In the genomic region with DNA sequence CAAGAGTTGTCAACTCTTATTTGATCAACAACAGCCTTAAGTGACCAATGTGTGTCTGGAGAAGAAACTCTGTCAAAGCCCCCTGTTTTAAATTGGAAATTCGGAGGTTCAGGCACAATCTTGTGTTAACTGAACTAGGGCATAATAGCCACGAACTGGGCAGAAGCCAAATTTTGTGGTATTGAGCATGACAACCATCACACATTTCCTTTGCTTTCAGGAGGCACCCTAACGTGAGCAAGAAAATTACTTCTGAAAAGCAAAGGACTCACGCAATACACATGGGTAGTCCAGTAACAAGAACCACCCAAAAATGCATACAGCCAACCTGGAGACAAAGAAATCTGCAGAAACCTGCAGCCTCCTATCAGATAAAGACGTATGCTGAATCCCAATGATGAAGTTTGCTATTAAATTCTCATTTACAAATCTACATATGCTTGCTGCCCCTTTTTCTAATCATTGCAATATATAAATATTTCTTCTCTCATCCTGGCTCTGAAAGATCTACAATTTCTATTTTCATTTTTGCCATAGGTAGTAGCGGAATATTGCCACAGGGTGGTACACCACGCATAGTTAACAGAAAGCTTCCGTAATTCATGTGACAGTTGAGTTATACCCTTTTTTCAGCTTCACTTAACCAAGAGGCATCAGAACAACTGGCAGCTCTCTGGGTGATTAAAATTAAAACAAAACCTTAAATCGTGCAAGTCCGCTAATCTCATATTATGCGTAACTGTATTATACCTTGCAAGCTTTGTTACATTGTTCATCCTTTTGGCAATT, we compare ENCODE assay signal across 8 cellular contexts.
DNase-seq lines count a peak whose midpoint lies in the region; ATAC-seq and TF ChIP-seq lines count a peak whose summit lies in the region.

No MANE protein-coding gene starts in this region.

- TF ChIP-seq POLR2A in transverse colon (IDR thresholded peaks at IDR 0.05) = no peak

- intact Hi-C loops in transverse colon (cut with DNase I; ENCODE audit: low total_unique reads) = no loop called here

- H3K9me2 ChIP-seq in OCI-LY1 (ENCODE audit: low read depth, low read length) = no peaks in the 10 kb centered on the region

- in situ Hi-C loops in transverse colon (cut with MboI; ENCODE audit: low pct_ligation_motif_present in 1 of 4, low pct_unique_long_range_greater_than_20kb in 1 of 4, low sequenced_read_pairs in 3 of 4) = no loop called here

- no peaks in the 10 kb centered on the region for H3F3A ChIP-seq in OCI-LY1 (ENCODE audit: insufficient read depth, low read length)

- H2AFZ ChIP-seq in OCI-LY1 (ENCODE audit: low read length) (no peak overlapping the region), fibroblast of lung (ENCODE audit: low read length) (no peak overlapping the region)

- TF ChIP-seq EP300 in transverse colon (IDR thresholded peaks at IDR 0.05; ENCODE audit: low read depth) = no peak

- H3K79me2 ChIP-seq in OCI-LY1 (ENCODE audit: insufficient read depth, low read length) = no peaks in the 10 kb centered on the region
- H3K79me2 ChIP-seq in fibroblast of lung (ENCODE audit: control insufficient read depth, insufficient read depth, low read length) = no peaks in the 10 kb centered on the region

- no peaks in the 10 kb centered on the region for H3K36me3 ChIP-seq in OCI-LY1 (ENCODE audit: insufficient read depth, low read length)
- no peaks in the 10 kb centered on the region for H3K36me3 ChIP-seq in fibroblast of lung (ENCODE audit: control insufficient read depth, insufficient read depth, low read length)
- H3K36me3 ChIP-seq in transverse colon = no peaks in the 10 kb centered on the region

- H4K20me1 ChIP-seq in OCI-LY1 (ENCODE audit: insufficient read depth, low read length) (no peaks in the 10 kb centered on the region), fibroblast of lung (ENCODE audit: control insufficient read depth, extremely low read depth, insufficient read depth, low read length) (no peaks in the 10 kb centered on the region)

- DNase-seq in fibroblast of lung (ENCODE audit: low read depth in 2 of 2) (peak; percentile 13 to 34), transverse colon (no peak), NCI-H226 (no peak)
- no peak for DNase-seq in stimulated activated naive CD4-positive, alpha-beta T cell (lab: John Stamatoyannopoulos, UW)

- no peak overlapping the region for H3K27ac ChIP-seq in OCI-LY1 (ENCODE audit: low read depth, low read length, poor library complexity, severe bottlenecking)
- no peak overlapping the region for H3K27ac ChIP-seq in fibroblast of lung (ENCODE audit: insufficient read depth, low read length)
- no peak overlapping the region for H3K27ac ChIP-seq in transverse colon

- TF ChIP-seq CTCF in GM12875 (IDR thresholded peaks at IDR 0.05; ENCODE audit: borderline replicate concordance, insufficient read depth, low read depth, low read length) (peak; percentile 28; the same call in 1 of the 2 replicates), OCI-LY1 (IDR thresholded peaks at IDR 0.05; ENCODE audit: low read length) (peak; percentile 43; the same call in 1 of the 2 replicates), fibroblast of lung (conservative IDR thresholded peaks at IDR 0.05 in 1 of 2, IDR thresholded peaks at IDR 0.05 in 1 of 2; ENCODE audit: low read depth in 1 of 2, low read length in 2 of 2) (peak in 1 of 2 donors; percentile 32), transverse colon (IDR thresholded peaks at IDR 0.05) (peak in 3 of 5 experiments; percentile 26 to 47 (median 35))

- H3K4me3 ChIP-seq in GM12875 (ENCODE audit: low read depth, low read length) (no peak overlapping the region), OCI-LY1 (ENCODE audit: low read depth, low read length, poor library complexity, severe bottlenecking) (no peak overlapping the region), fibroblast of lung (replicated peaks in 1 of 4; ENCODE audit: control extremely low read depth in 1 of 4, insufficient read depth in 1 of 4, low read depth in 3 of 4, low read length in 4 of 4) (no peak overlapping the region), transverse colon (no peak overlapping the region)

- H3K9ac ChIP-seq in OCI-LY1 (ENCODE audit: low read length) (no peak overlapping the region), fibroblast of lung (ENCODE audit: insufficient read depth, low read length) (no peak overlapping the region)

- H3K27me3 ChIP-seq in OCI-LY1 (ENCODE audit: insufficient read depth, low read length) (no peaks in the 10 kb centered on the region), fibroblast of lung (ENCODE audit: control insufficient read depth, insufficient read depth, low read length) (no peaks in the 10 kb centered on the region), transverse colon (no peaks in the 10 kb centered on the region)

- WGBS in transverse colon (ENCODE audit: low coverage in 1 of 2), 2 donors = 40 to 41% methylated on average over 10 to 11 of the region's 11 CpGs

- H3K4me2 ChIP-seq in OCI-LY1 (ENCODE audit: low read length) (no peak overlapping the region), fibroblast of lung (ENCODE audit: extremely low read depth, insufficient read depth, low read length) (no peak overlapping the region)

- no peaks in the 10 kb centered on the region for H3K4me1 ChIP-seq in OCI-LY1 (ENCODE audit: insufficient read depth, low read length, severe bottlenecking)
- H3K4me1 ChIP-seq in fibroblast of lung (ENCODE audit: control insufficient read depth, extremely low read depth, insufficient read depth, low read length) = no peaks in the 10 kb centered on the region
- no peaks in the 10 kb centered on the region for H3K4me1 ChIP-seq in transverse colon

- H3K9me3 ChIP-seq in OCI-LY1 (ENCODE audit: low read length) (no peaks in the 10 kb centered on the region), fibroblast of lung (ENCODE audit: control insufficient read depth, insufficient read depth, low read depth, low read length) (no peaks in the 10 kb centered on the region), transverse colon (no peaks in the 10 kb centered on the region)

- ATAC-seq in HG03442 (IDR thresholded peaks at IDR 0.05; ENCODE audit: unreplicated experiment) = peak; percentile 61
- no peak for ATAC-seq in activated CD4-positive, CD25-positive, alpha-beta regulatory T cell treated with anti-CD3 and anti-CD28 coated beads, Interleukin-2, amount 50 U/mL, for 24 hours

Comparison
In these comparisons a context has a peak if more than half of its experiments do, and no peak if none do; other contexts are left out.
1. DNase-seq: peak in fibroblast of lung (2 of 2); none in transverse colon (single experiment), NCI-H226 (single experiment) and stimulated activated naive CD4-positive, alpha-beta T cell (0 of 6).